8 cellular contexts compared by ENCODE assay signal in the genomic region with DNA sequence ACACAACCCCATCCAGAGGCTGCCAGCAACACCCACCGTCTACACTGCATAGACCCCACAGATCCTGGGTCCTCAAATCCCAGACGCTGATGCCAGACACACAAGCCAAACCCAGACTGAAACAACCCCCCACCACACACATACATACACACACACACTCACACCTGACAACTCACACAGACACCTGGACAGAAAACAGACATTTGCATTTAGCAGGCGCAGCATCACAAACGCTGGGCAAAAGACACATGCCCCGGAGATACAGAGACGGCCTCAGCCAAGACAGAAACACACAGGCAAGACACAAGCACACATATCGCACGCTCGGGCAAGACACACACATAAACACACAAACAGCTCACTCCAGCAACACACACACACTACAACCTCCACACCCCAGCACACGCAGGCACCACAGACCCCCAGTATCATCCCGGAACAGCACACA. TPM values are rescaled to one million over a fixed set of nuclear protein-coding genes. Genes with fewer than 3 reads are reported as not detected.
A peak's percentile ranks its signal among the peaks of the same experiment; 100 is the strongest.
DNase-seq lines count a peak whose midpoint lies in the region; ATAC-seq and TF ChIP-seq lines count a peak whose summit lies in the region.

No MANE protein-coding gene starts in this region.

- POLR2A ChIA-PET in GM10248 (lab: Yijun Ruan, JAX), result no interaction called here

- WGBS in psoas muscle, 3 donors, result 8 to 16% (median 11%) methylated on average over 11 of the region's 11 CpGs

- ATAC-seq in psoas muscle (no peak), GM19452 (IDR thresholded peaks at IDR 0.05; ENCODE audit: unreplicated experiment) (no peak), GM21390 (IDR thresholded peaks at IDR 0.05; ENCODE audit: unreplicated experiment) (no peak)

- H3K9me3 ChIP-seq in psoas muscle, result no peaks in the 10 kb centered on the region

- intact Hi-C loops in psoas muscle (cut with DNase I), result no loop called here

- H3K27ac ChIP-seq in psoas muscle, result peak overlapping the region; percentile 100

- peak; percentile 11 for DNase-seq in GM10248 (ENCODE audit: extremely low spot score)
- peak; percentile 60 for DNase-seq in NCI-H69 (lab: John Stamatoyannopoulos, UW)
- DNase-seq in epithelial cell of esophagus (ENCODE audit: low read depth), result no peak
- DNase-seq in psoas muscle, result no peak
- no peak for DNase-seq in NCI-H2227 treated with DMSO at 0.1 percent for 48 hours (lab: John Stamatoyannopoulos, UW)
- DNase-seq in activated gamma-delta T cell (lab: John Stamatoyannopoulos, UW), result no peak

- H3K4me3 ChIP-seq in epithelial cell of esophagus (ENCODE audit: low read length), result peak overlapping the region; percentile 89
- peak overlapping the region; percentile 99 for H3K4me3 ChIP-seq in psoas muscle

- no peaks in the 10 kb centered on the region for H3K27me3 ChIP-seq in psoas muscle (ENCODE audit: insufficient read depth in 3 of 3, low read length in 2 of 3)

- CTCF ChIA-PET in GM10248 (lab: Yijun Ruan, JAX), result interaction anchor here (1.8 to 11.8 kb wide), 2 partner anchors 14 to 19 kb away, joined by 7 to 153 read pairs; no protein-coding TSS in a partner anchor

- H3K36me3 ChIP-seq in psoas muscle (ENCODE audit: insufficient read depth in 1 of 2, low read depth in 1 of 2), result peaks cover 0 to 10% of the 10 kb centered on the region in 2 donors

- no peak for TF ChIP-seq CTCF in GM10248 (IDR thresholded peaks at IDR 0.05; ENCODE audit: control extremely low read depth, extremely low read depth, low read depth, missing control alignments)
- TF ChIP-seq CTCF in epithelial cell of esophagus (IDR thresholded peaks at IDR 0.05; ENCODE audit: insufficient read depth, low read depth, low read length, missing control alignments), result no peak
- no peak for TF ChIP-seq CTCF in psoas muscle (IDR thresholded peaks at IDR 0.05)

- H3K4me1 ChIP-seq in psoas muscle, result peaks cover 15% of the 10 kb centered on the region

RNA-seq across cellular contexts. Expression of a gene that starts 1.3 kb away (rescaled TPM):
- total RNA-seq in psoas muscle, result 10 to 100 TPM in 1 of 4 donors, 1 to 10 TPM in 3; 2.7 to 32.5 (median 4.7) TPM
- 1 to 10 TPM; 2.7 to 6.6 (median 2.9) TPM for polyA plus RNA-seq in psoas muscle

RNA-seq across cellular contexts. Expression of a gene that starts 26.6 kb away (rescaled TPM):
- total RNA-seq in psoas muscle, result 10 to 100 TPM; 16.9 to 28.2 (median 24.2) TPM
- polyA plus RNA-seq in psoas muscle, result 10 to 100 TPM; 18.8 to 28.5 (median 24.0) TPM

RNA-seq across cellular contexts. Expression of a gene that starts 45.0 kb away (rescaled TPM):
- total RNA-seq in psoas muscle, result 10 to 100 TPM; 13.6 to 18.9 (median 15.8) TPM
- 10 to 100 TPM in 1 of 3 donors, 1 to 10 TPM in 2; 3.6 to 21.2 (median 9.9) TPM for polyA plus RNA-seq in psoas muscle

Comparison
In these comparisons a context has a peak if more than half of its experiments do, and no peak if none do; other contexts are left out.
1. DNase-seq: peak in GM10248 (single experiment) and NCI-H69 (single experiment); none in epithelial cell of esophagus (single experiment), psoas muscle (0 of 2), NCI-H2227 treated with DMSO at 0.1 percent for 48 hours (single experiment) and activated gamma-delta T cell (single experiment).